Comparison of ENCODE assay signal across 9 cellular contexts in genomic region chr20:34216382-34216742, GRCh38. TPM values are rescaled to one million over a fixed set of nuclear protein-coding genes. Genes with fewer than 3 reads are reported as not detected.
DNase-seq lines count a peak whose midpoint lies in the region; ATAC-seq, FAIRE-seq and TF ChIP-seq lines count a peak whose summit lies in the region.
"Had no signal": no experiment of that assay in that cellular context is flagged by ENCODE, and none has a peak within 500 bp of the region (broad histone marks: within the 10 kb centered on the region; RNA-seq: fewer than 3 reads in every experiment).

No MANE protein-coding gene starts in this region.

- H3K4me1 ChIP-seq in A549 (peaks cover 5% of the 10 kb centered on the region; the same call in 2 of the 3 replicates), OCI-LY7 (ENCODE audit: insufficient read depth, low read length, poor library complexity, severe bottlenecking) (no peaks in the 10 kb centered on the region)

- TF ChIP-seq EP300 in A549 (IDR thresholded peaks at IDR 0.05) (no peak), neural cell (conservative IDR thresholded peaks at IDR 0.05; ENCODE audit: poor library complexity, severe bottlenecking) (no peak)

- TF ChIP-seq CTCF in A549 (IDR thresholded peaks at IDR 0.05) = no peak
- TF ChIP-seq CTCF in coronary artery (IDR thresholded peaks at IDR 0.05) = no peak
- TF ChIP-seq CTCF in neural cell (IDR thresholded peaks at IDR 0.05; ENCODE audit: poor library complexity, severe bottlenecking) = no peak
- TF ChIP-seq CTCF in OCI-LY7 (conservative IDR thresholded peaks at IDR 0.05; ENCODE audit: low read length) = no peak

- no peaks in the 10 kb centered on the region for H3K36me3 ChIP-seq in neural cell (ENCODE audit: insufficient read depth, low read length)
- H3K36me3 ChIP-seq in OCI-LY7 (ENCODE audit: insufficient read depth, low read length) = no peaks in the 10 kb centered on the region; the same call in 1 of the 2 replicates

- 1% methylated on average over 2 of the region's 2 CpGs for WGBS in A549 (ENCODE audit: missing lambda C conversion rate)

- FAIRE-seq in A549 (lab: Jason Lieb, UNC) = no peak

- CTCF ChIA-PET in A549 (lab: Yijun Ruan, JAX) (interaction anchor here (1.0 to 2.0 kb wide), 4 partner anchors 10 to 96 kb away, joined by 3 to 6 read pairs (median 4); no protein-coding TSS in a partner anchor), OCI-LY7 (lab: Charles Lee; ENCODE audit: unreplicated experiment) (no interaction called here)

- TF ChIP-seq POLR2A in A549 (IDR thresholded peaks at IDR 0.05; ENCODE audit: low read length) = no peak

- no peaks in the 10 kb centered on the region for H3F3A ChIP-seq in neural cell (ENCODE audit: insufficient read depth, low read length, poor library complexity, severe bottlenecking)

- H3K27me3 ChIP-seq in neural cell (ENCODE audit: insufficient read depth, low read depth, low read length) = peaks cover 4% of the 10 kb centered on the region

- H3K9me2 ChIP-seq in neural cell (ENCODE audit: insufficient read depth, low read length) (no peaks in the 10 kb centered on the region), OCI-LY7 (ENCODE audit: insufficient read depth, low read length) (no peaks in the 10 kb centered on the region)

- DNase-seq in A549 (ENCODE audit: low read depth in 1 of 2, low spot score in 1 of 2) (no peak), HuH-7 (ENCODE audit: low spot score) (peak; percentile 42), coronary artery (ENCODE audit: low spot score) (no peak), ecto neural progenitor cell (ENCODE audit: low spot score) (no peak), OCI-LY7 (ENCODE audit: low spot score) (no peak), activated gamma-delta T cell treated with Interleukin-2 at 50 U/mL for 16 hours (no peak)

- H3K9ac ChIP-seq in neural cell (ENCODE audit: low read length) = peak overlapping the region; percentile 58

- H2AFZ ChIP-seq in neural cell (ENCODE audit: low read depth, low read length) = peak overlapping the region; percentile 33
- no peak overlapping the region for H2AFZ ChIP-seq in OCI-LY7 (ENCODE audit: low read length)

- intact Hi-C loops in OCI-LY7 (cut with micrococcal nuclease; ENCODE audit: unreplicated experiment) = no loop called here

- TF ChIP-seq RAD21 in A549 (conservative IDR thresholded peaks at IDR 0.05 in 1 of 2, IDR thresholded peaks at IDR 0.05 in 1 of 2) (no peak), neural cell (conservative IDR thresholded peaks at IDR 0.05) (no peak)

- H3K4me3 ChIP-seq in A549 (peak overlapping the region; percentile 43), coronary artery (peak overlapping the region; percentile 75), neural cell (ENCODE audit: low read length) (peak overlapping the region; percentile 73), OCI-LY7 (ENCODE audit: low read depth, low read length, poor library complexity, severe bottlenecking) (no peak overlapping the region)

- BruUV-seq in OCI-LY7 (replicated peaks; lab: Mats Ljungman, UMichigan) = no TSS peak

- H3K79me2 ChIP-seq in neural cell (replicated peaks; ENCODE audit: insufficient read depth, low read length) = no peaks in the 10 kb centered on the region
- no peaks in the 10 kb centered on the region for H3K79me2 ChIP-seq in OCI-LY7 (ENCODE audit: insufficient read depth, low read depth, low read length)

- POLR2A ChIA-PET in A549 (lab: Yijun Ruan, JAX) = no interaction called here
- POLR2A ChIA-PET in OCI-LY7 (lab: Charles Lee) = no interaction called here

- peak overlapping the region; percentile 78 for H3K4me2 ChIP-seq in A549
- H3K4me2 ChIP-seq in neural cell (ENCODE audit: low read length) = peak overlapping the region; percentile 31
- H3K4me2 ChIP-seq in OCI-LY7 (ENCODE audit: low read length) = no peak overlapping the region

- ATAC-seq in A549 = no peak
- no peak for ATAC-seq in esophagus mucosa

- H4K20me1 ChIP-seq in neural cell (ENCODE audit: insufficient read depth) (no peaks in the 10 kb centered on the region), OCI-LY7 (ENCODE audit: insufficient read depth, low read length) (no peaks in the 10 kb centered on the region)

- H3K9me3 ChIP-seq in A549 (peaks cover 14% of the 10 kb centered on the region), neural cell (ENCODE audit: low read length) (no peaks in the 10 kb centered on the region), OCI-LY7 (ENCODE audit: low read length) (peaks cover 17% of the 10 kb centered on the region; the same call in 1 of the 2 replicates)

- H3K27ac ChIP-seq in A549 (peak overlapping the region; percentile 48 to 77; a peak in 5 of 6 replicates), coronary artery (peak overlapping the region in 1 of 2 donors; percentile 61), neural cell (ENCODE audit: low read length) (no peak overlapping the region), OCI-LY7 (ENCODE audit: low read depth, low read length, poor library complexity, severe bottlenecking) (no peak overlapping the region)

TF ChIP-seq in A549, 52 proteins besides CTCF, POLR2A, EP300 and RAD21:
- no peak for TF ChIP-seq HEYL (CRISPR knock-in tag; IDR thresholded peaks at IDR 0.05)

TF ChIP-seq in neural cell, 6 proteins besides CTCF, POLR2A, EP300 and RAD21:
- TF ChIP-seq REST (IDR thresholded peaks at IDR 0.05; ENCODE audit: borderline replicate concordance) = no peak
- no peak for TF ChIP-seq POLR2AphosphoS5 (IDR thresholded peaks at IDR 0.05)
- no peak for TF ChIP-seq EZH2 (IDR thresholded peaks at IDR 0.05; ENCODE audit: borderline replicate concordance, insufficient read depth, low read length, poor library complexity, severe bottlenecking)
- TF ChIP-seq TAF1 (IDR thresholded peaks at IDR 0.05; ENCODE audit: low read depth) = no peak
- TF ChIP-seq MXI1 (conservative IDR thresholded peaks at IDR 0.05; ENCODE audit: poor library complexity, severe bottlenecking) = peak; percentile 6

RNA-seq across cellular contexts. Expression of gene ASIP, which starts 24.9 kb away (rescaled TPM):
- polyA plus RNA-seq in A549 (2011; rRNA removed) (not detected in 2 replicates), A549 (2017; fragmentation: RNase III; extraction: RNeasy Plus Mini Kit Qiagen cat#74134 plus additional on column Dnase treatment) (not detected in 3 replicates), neural cell (not detected in 2 replicates)
- polyA plus RNA-seq in A549 (2012; cell fraction: cytosol; rRNA removed) = not detected in 2 replicates
- polyA plus RNA-seq in A549 (2012; cell fraction: nucleus; rRNA removed) = not detected in 2 replicates
- polyA minus RNA-seq in A549 (2011; rRNA and poly(A)+ RNA removed) = not detected in 2 replicates
- not detected in 2 replicates for polyA minus RNA-seq in neural cell
- total RNA-seq in esophagus mucosa (not detected), OCI-LY7 (2022) (0.70 and 0.82 TPM in 2 replicates)
- 0.32 TPM in 1 of 2 replicates, not detected in the other for total RNA-seq in OCI-LY7 (2014; rRNA removed; shearing (Covaris generic))
- total RNA-seq: Daoy had no signal

Comparison
In these comparisons a context has a peak if more than half of its experiments do, and no peak if none do; other contexts are left out.
1. H3K27ac ChIP-seq: peak in A549 (2 of 2); none in neural cell (single experiment) and OCI-LY7 (single experiment).